18 cellular contexts compared by ENCODE assay signal in the genomic region with DNA sequence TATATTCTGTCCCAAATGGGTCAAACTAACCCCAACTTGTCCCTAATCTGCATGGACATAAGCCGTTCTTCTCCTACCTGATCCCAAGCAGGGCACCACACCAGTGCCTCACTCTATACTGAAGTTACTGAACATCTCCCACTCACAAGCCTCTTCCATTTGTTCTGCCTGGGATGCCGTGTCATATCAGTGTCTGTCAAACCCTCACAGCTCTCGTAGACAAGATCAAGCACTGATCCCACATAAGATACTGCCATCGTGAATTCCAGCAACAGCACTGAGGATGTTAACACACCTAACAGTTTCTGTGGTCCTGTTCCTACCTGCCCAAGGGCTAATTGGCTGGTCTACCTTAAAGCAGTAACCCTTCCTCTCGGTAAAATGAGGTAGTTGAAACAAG.
"Had no signal": no experiment of that assay in that cellular context is flagged by ENCODE, and none has a peak within 500 bp of the region (broad histone marks: within the 10 kb centered on the region; RNA-seq: fewer than 3 reads in every experiment).

No MANE protein-coding gene starts in this region.

- H3K27me3 ChIP-seq: esophagus squamous epithelium, left lung, ovary, right lobe of liver, testis, tibial nerve, uterus had no signal

- ATAC-seq: effector memory CD8-positive, alpha-beta T cell; left lung; natural killer cell; stimulated activated naive B cell treated with anti-CD40 and anti-IgM and Interleukin-4, amounts not matched to agents 10 μg/mL and 1 μg/mL and 100 μg/mL, for 72 hours; stimulated activated naive CD8-positive, alpha-beta T cell treated with anti-CD3 and anti-CD28 coated beads, Interleukin-15, amount 100 ng/mL, for 72 hours had no signal

- H3K9me3 ChIP-seq: esophagus squamous epithelium, left lung, lower lobe of right lung, ovary, right lobe of liver, testis, tibial nerve, uterus had no signal

- H3K36me3 ChIP-seq: esophagus squamous epithelium, left lung, lower lobe of right lung, ovary, right lobe of liver, tibial nerve, uterus had no signal

- H3K4me3 ChIP-seq: esophagus squamous epithelium, left lung, lower lobe of right lung, ovary, right lobe of liver, testis, tibial nerve, uterus had no signal

- H3K4me1 ChIP-seq: left lung, right lobe of liver had no signal

- H3K27ac ChIP-seq: right lobe of liver had no signal

- DNase-seq: central memory CD4-positive, alpha-beta T cell; effector memory CD8-positive, alpha-beta T cell; esophagus squamous epithelium; foreskin fibroblast; hippocampal formation; left lung; lower lobe of right lung; natural killer cell; nucleus accumbens; ovary; right lobe of liver; stimulated activated CD4-positive, alpha-beta T cell treated with anti-CD3 and anti-CD28 coated beads, Interleukin-2, amount 100 ng/mL, for 24 hours; stimulated activated CD4-positive, alpha-beta T cell treated with anti-CD3 and anti-CD28 coated beads, Interleukin-4, amount 100 ng/mL, for 4 hours; stimulated activated naive B cell treated with anti-CD40 and anti-IgM and Interleukin-4, amounts not matched to agents 10 μg/mL and 1 μg/mL and 100 μg/mL, for 72 hours; stimulated activated naive CD8-positive, alpha-beta T cell treated with anti-CD3 and anti-CD28 coated beads, Interleukin-15, amount 100 ng/mL, for 72 hours; testis; uterus had no signal
